1 cellular context compared by ENCODE assay signal in genomic region chr5:54159153-54159836, GRCh38.
TF ChIP-seq lines count a peak whose summit lies in the region.

No MANE protein-coding gene starts in this region.

TF ChIP-seq in WTC11, 78 proteins besides CTCF, POLR2A, EP300 and RAD21 (continued from another document):
- TF ChIP-seq STAT6 (CRISPR knock-in tag; conservative IDR thresholded peaks at IDR 0.05; ENCODE audit: low read depth): no peak
- no peak for TF ChIP-seq TEAD4 (CRISPR knock-in tag; IDR thresholded peaks at IDR 0.05)
- TF ChIP-seq ZNF425 (CRISPR knock-in tag; conservative IDR thresholded peaks at IDR 0.05): no peak
